In genomic region chr17:81241648-81242420, GRCh38 we compare ENCODE assay signal across 8 cellular contexts. TPM values are rescaled to one million over a fixed set of nuclear protein-coding genes. Genes with fewer than 3 reads are reported as not detected.
A peak's percentile ranks its signal among the peaks of the same experiment; 100 is the strongest.
DNase-seq lines count a peak whose midpoint lies in the region; ATAC-seq and TF ChIP-seq lines count a peak whose summit lies in the region.

No MANE protein-coding gene starts in this region.

- H3K4me1 ChIP-seq in GM23248 (ENCODE audit: insufficient read depth) (peaks cover 7% of the 10 kb centered on the region), SJCRH30 (peaks cover 7% of the 10 kb centered on the region; the same call in 1 of the 2 replicates)

- H3K4me3 ChIP-seq in GM23248 (no peak overlapping the region), SJCRH30 (no peak overlapping the region)

- 36% methylated on average over 18 to 21 of the region's 26 CpGs for WGBS in GM23248 (ENCODE audit: low coverage in 1 of 2, low lambda C conversion rate in 2 of 2, missing lambda C conversion rate in 2 of 2), 2 experiments

- peak overlapping the region; percentile 79 for H3K27ac Mint-ChIP-seq in activated naive CD8-positive, alpha-beta T cell

- peaks cover 25% of the 10 kb centered on the region for H3K4me1 Mint-ChIP-seq in activated naive CD8-positive, alpha-beta T cell (ENCODE audit: low read depth)

- H3K36me3 Mint-ChIP-seq in activated naive CD8-positive, alpha-beta T cell, result peaks cover 4% of the 10 kb centered on the region

- peaks cover 48% of the 10 kb centered on the region for H3K79me2 ChIP-seq in GM23248 (ENCODE audit: insufficient read depth)

- DNase-seq in GM23248 (peak; percentile 57), SJCRH30 (peak; percentile 83 to 92), hypothalamus (lab: John Stamatoyannopoulos, UW) (peak in 30 of 51 donors; percentile 4 to 72 (median 26)), NCI-H1048 (lab: John Stamatoyannopoulos, UW) (no peak)
- DNase-seq in stimulated activated CD4-positive, alpha-beta T cell treated with anti-CD3 and anti-CD28 coated beads, Interleukin-4, amount 100 ng/mL, for 1 hour, result peak; percentile 68

- in situ Hi-C loops in GM23248 (cut with MboI), result no loop called here

- H3K4me2 ChIP-seq in GM23248 (ENCODE audit: unreplicated experiment), result no peak overlapping the region

- H3K27me3 Mint-ChIP-seq in activated naive CD8-positive, alpha-beta T cell, result no peaks in the 10 kb centered on the region

- H3K27me3 ChIP-seq in GM23248 (replicated peaks; ENCODE audit: insufficient read depth), result no peaks in the 10 kb centered on the region
- H3K27me3 ChIP-seq in SJCRH30, result no peaks in the 10 kb centered on the region

- no peak overlapping the region for H2AFZ ChIP-seq in GM23248

- H3K9me2 ChIP-seq in GM23248 (ENCODE audit: insufficient read depth), result no peaks in the 10 kb centered on the region

- H3K9me3 ChIP-seq in GM23248 (ENCODE audit: low read depth) (no peaks in the 10 kb centered on the region), SJCRH30 (replicated peaks) (no peaks in the 10 kb centered on the region)

- H3K27ac ChIP-seq in C4-2B, result no peak overlapping the region
- no peak overlapping the region for H3K27ac ChIP-seq in GM23248
- no peak overlapping the region for H3K27ac ChIP-seq in SJCRH30

- peak overlapping the region; percentile 94 for H3K4me3 Mint-ChIP-seq in activated naive CD8-positive, alpha-beta T cell

- no peak for ATAC-seq in HG02938 (IDR thresholded peaks at IDR 0.05; ENCODE audit: unreplicated experiment)

- no peaks in the 10 kb centered on the region for H3K9me3 Mint-ChIP-seq in activated naive CD8-positive, alpha-beta T cell (ENCODE audit: low read depth)

- no peaks in the 10 kb centered on the region for H4K20me1 ChIP-seq in GM23248 (ENCODE audit: insufficient read depth)

- peak; percentile 85 for TF ChIP-seq CTCF in C4-2B (conservative IDR thresholded peaks at IDR 0.05)

- peaks cover 4% of the 10 kb centered on the region; the same call in 1 of the 2 replicates for H3K36me3 ChIP-seq in GM23248 (ENCODE audit: low read depth)
- H3K36me3 ChIP-seq in SJCRH30, result peaks cover 10% of the 10 kb centered on the region

- H3K9ac ChIP-seq in GM23248, result no peak overlapping the region

- no peaks in the 10 kb centered on the region for H3F3A ChIP-seq in GM23248 (ENCODE audit: insufficient read depth)

RNA-seq across cellular contexts. Expression of gene NDUFAF8, which starts 2.7 kb away (rescaled TPM):
- 17.2 and 53.1 TPM in 2 replicates for total RNA-seq in GM23248 (2014; rRNA removed; shearing (Covaris generic))
- 134 and 136 TPM in 2 replicates for polyA plus RNA-seq in GM23248 (2016; fragmentation: Nextera tagmentation; extraction: Ambion mirVana)
- 129 and 132 TPM in 2 replicates for total RNA-seq in SJCRH30 (2014; rRNA removed; shearing (Covaris generic))

RNA-seq across cellular contexts. Expression of gene TEPSIN, which starts 3.0 kb away (rescaled TPM):
- total RNA-seq in GM23248 (2014; rRNA removed; shearing (Covaris generic)), result 16.1 and 24.4 TPM in 2 replicates
- 2.2 and 2.7 TPM in 2 replicates for polyA plus RNA-seq in GM23248 (2016; fragmentation: Nextera tagmentation; extraction: Ambion mirVana)
- 21.5 and 29.3 TPM in 2 replicates for total RNA-seq in SJCRH30 (2014; rRNA removed; shearing (Covaris generic))

RNA-seq across cellular contexts. Expression of gene CEP131, which starts 19.1 kb away (rescaled TPM):
- total RNA-seq in GM23248 (2014; rRNA removed; shearing (Covaris generic)), result 8.0 and 14.2 TPM in 2 replicates
- polyA plus RNA-seq in GM23248 (2016; fragmentation: Nextera tagmentation; extraction: Ambion mirVana), result 5.6 and 6.1 TPM in 2 replicates
- total RNA-seq in SJCRH30 (2014; rRNA removed; shearing (Covaris generic)), result 31.5 and 33.0 TPM in 2 replicates

RNA-seq across cellular contexts. Expression of gene SLC38A10, which starts 53.3 kb away (rescaled TPM):
- 133 and 137 TPM in 2 replicates for total RNA-seq in GM23248 (2014; rRNA removed; shearing (Covaris generic))
- polyA plus RNA-seq in GM23248 (2016; fragmentation: Nextera tagmentation; extraction: Ambion mirVana), result 58.6 and 61.8 TPM in 2 replicates
- 97.0 and 99.8 TPM in 2 replicates for total RNA-seq in SJCRH30 (2014; rRNA removed; shearing (Covaris generic))
